In the genomic region with DNA sequence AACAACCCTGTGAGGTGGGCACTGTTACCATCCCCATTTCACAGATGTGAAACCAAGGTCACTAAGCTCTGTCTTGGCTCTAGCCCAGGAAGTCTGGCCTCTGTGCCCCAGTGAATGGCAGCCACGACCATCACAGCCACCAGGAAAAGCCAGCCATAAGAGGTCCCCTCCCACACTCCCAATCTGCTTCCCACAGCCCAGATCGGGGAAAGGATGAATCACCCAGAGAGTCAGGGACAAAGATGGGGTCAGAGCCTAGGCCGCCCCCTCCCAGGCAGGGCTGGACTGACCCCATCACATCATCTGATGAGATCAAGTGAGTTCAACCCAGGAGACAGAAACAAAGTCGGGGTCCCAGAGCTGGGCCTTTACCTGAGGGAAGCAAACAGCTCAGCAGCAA, we compare ENCODE assay signal across 2 cellular contexts.
A peak's percentile ranks its signal among the peaks of the same experiment; 100 is the strongest.
TF ChIP-seq lines count a peak whose summit lies in the region.

No MANE protein-coding gene starts in this region.

TF ChIP-seq in HEK293, 187 proteins besides CTCF, POLR2A, EP300 and RAD21:
- TF ChIP-seq ZFHX2 (tag by site-specific recombination; conservative IDR thresholded peaks at IDR 0.05): peak; percentile 90
- peak; percentile 80 for TF ChIP-seq EGR2 (tag by site-specific recombination; IDR thresholded peaks at IDR 0.05; ENCODE audit: low read depth)
- TF ChIP-seq, protein P1, sequence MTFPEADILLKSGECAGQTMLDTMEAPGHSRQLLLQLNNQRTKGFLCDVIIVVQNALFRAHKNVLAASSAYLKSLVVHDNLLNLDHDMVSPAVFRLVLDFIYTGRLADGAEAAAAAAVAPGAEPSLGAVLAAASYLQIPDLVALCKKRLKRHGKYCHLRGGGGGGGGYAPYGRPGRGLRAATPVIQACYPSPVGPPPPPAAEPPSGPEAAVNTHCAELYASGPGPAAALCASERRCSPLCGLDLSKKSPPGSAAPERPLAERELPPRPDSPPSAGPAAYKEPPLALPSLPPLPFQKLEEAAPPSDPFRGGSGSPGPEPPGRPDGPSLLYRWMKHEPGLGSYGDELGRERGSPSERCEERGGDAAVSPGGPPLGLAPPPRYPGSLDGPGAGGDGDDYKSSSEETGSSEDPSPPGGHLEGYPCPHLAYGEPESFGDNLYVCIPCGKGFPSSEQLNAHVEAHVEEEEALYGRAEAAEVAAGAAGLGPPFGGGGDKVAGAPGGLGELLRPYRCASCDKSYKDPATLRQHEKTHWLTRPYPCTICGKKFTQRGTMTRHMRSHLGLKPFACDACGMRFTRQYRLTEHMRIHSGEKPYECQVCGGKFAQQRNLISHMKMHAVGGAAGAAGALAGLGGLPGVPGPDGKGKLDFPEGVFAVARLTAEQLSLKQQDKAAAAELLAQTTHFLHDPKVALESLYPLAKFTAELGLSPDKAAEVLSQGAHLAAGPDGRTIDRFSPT (tag by site-specific recombination; IDR thresholded peaks at IDR 0.05): no peak

TF ChIP-seq in K562, 482 proteins besides CTCF, POLR2A, EP300 and RAD21:
- TF ChIP-seq ZNF354B (CRISPR knock-in tag; IDR thresholded peaks at IDR 0.05) (no peak), EGR1 (conservative IDR thresholded peaks at IDR 0.05) (0 out of 2 replicates have a peak, but pooled peaks have one; percentile 7)
TF ChIP-seq in K562: peak in this region for 1.
